Comparison of ENCODE assay signal across 1 cellular context in the genomic region with DNA sequence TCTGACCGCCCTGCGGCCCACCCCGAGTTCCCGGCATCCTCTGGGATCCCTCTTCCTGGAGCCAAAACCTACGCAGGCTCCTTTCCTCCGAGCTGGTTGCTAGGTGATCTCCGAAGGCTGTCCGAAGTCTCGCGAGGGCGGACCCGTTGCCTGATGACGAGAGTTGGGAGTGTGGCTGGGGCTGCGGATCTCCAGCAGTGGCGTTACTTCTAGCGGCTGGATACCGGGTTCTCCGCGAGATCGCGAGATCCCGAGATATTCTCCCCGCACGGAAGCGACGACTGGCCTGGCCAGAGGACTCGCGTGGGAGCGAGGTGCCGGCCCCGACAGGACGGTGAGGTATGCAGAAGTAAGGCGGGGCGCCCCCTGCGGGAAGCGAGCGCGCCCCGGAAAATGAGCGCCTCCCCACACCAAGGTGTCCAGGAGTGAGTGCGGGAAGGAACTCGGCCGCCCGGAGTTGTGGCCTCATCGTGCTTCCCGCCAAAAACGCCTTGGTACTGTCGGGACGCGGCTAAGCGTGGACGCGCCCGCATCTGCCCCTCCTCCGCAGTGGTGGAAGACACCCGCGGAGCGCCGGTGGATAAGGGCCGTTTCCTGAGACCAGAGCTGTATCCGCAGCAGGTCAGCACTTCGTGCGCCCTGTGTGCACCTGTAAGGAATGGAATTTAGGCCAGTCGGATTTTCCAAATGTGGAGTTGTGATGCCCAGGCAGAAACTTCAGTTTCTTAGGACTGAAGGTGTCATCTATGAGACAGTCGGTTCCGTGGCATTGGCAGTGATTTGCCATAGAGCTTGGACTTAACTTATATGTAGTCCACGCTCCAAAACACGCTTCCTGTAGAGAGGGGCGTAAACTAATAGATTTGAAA.
TF ChIP-seq lines count a peak whose summit lies in the region.

A gene (plus strand): TSS at position 146 of the 869 bp plus-strand sequence. CDS start 1,426 bp downstream, outside the sequence.

TF ChIP-seq in HepG2, 621 proteins besides CTCF, POLR2A, EP300 and RAD21 (continued from another document and continues in another):
- TF ChIP-seq, protein P1, sequence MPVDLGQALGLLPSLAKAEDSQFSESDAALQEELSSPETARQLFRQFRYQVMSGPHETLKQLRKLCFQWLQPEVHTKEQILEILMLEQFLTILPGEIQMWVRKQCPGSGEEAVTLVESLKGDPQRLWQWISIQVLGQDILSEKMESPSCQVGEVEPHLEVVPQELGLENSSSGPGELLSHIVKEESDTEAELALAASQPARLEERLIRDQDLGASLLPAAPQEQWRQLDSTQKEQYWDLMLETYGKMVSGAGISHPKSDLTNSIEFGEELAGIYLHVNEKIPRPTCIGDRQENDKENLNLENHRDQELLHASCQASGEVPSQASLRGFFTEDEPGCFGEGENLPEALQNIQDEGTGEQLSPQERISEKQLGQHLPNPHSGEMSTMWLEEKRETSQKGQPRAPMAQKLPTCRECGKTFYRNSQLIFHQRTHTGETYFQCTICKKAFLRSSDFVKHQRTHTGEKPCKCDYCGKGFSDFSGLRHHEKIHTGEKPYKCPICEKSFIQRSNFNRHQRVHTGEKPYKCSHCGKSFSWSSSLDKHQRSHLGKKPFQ (CRISPR knock-in tag; IDR thresholded peaks at IDR 0.05; ENCODE audit: insufficient replicate concordance) = peak; percentile 85
- TF ChIP-seq, protein P2, sequence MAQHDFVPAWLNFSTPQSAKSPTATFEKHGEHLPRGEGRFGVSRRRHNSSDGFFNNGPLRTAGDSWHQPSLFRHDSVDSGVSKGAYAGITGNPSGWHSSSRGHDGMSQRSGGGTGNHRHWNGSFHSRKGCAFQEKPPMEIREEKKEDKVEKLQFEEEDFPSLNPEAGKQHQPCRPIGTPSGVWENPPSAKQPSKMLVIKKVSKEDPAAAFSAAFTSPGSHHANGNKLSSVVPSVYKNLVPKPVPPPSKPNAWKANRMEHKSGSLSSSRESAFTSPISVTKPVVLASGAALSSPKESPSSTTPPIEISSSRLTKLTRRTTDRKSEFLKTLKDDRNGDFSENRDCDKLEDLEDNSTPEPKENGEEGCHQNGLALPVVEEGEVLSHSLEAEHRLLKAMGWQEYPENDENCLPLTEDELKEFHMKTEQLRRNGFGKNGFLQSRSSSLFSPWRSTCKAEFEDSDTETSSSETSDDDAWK (CRISPR knock-in tag; IDR thresholded peaks at IDR 0.05) = no peak
- no peak for TF ChIP-seq PHF5A (CRISPR knock-in tag; IDR thresholded peaks at IDR 0.05; ENCODE audit: low read depth, unreplicated experiment)
- TF ChIP-seq NR3C1 (CRISPR knock-in tag; IDR thresholded peaks at IDR 0.05) = no peak
- TF ChIP-seq IRF2 (CRISPR knock-in tag; IDR thresholded peaks at IDR 0.05) = no peak; the same call in 1 of the 2 replicates
- 0 out of 2 replicates have a peak, but pooled peaks have one; percentile 28 for TF ChIP-seq ZNF331 (CRISPR knock-in tag; IDR thresholded peaks at IDR 0.05)
- peak; percentile 52; the same call in 1 of the 2 replicates for TF ChIP-seq BORCS8-MEF2B (CRISPR knock-in tag; IDR thresholded peaks at IDR 0.05)
- TF ChIP-seq, protein P3, sequence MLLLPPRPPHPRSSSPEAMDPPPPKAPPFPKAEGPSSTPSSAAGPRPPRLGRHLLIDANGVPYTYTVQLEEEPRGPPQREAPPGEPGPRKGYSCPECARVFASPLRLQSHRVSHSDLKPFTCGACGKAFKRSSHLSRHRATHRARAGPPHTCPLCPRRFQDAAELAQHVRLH (CRISPR knock-in tag; IDR thresholded peaks at IDR 0.05; ENCODE audit: borderline replicate concordance, low read depth) = peak; percentile 79; the same call in 1 of the 2 replicates
- TF ChIP-seq KAT8 (CRISPR knock-in tag; IDR thresholded peaks at IDR 0.05) = peak; percentile 78
- TF ChIP-seq, protein P4, sequence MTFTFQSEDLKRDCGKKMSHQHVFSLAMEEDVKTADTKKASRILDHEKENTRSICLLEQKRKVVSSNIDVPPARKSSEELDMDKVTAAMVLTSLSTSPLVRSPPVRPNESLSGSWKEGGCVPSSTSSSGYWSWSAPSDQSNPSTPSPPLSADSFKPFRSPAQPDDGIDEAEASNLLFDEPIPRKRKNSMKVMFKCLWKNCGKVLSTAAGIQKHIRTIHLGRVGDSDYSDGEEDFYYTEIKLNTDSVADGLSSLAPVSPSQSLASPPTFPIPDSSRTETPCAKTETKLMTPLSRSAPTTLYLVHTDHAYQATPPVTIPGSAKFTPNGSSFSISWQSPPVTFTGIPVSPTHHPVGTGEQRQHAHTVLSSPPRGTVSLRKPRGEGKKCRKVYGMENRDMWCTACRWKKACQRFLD (CRISPR knock-in tag; IDR thresholded peaks at IDR 0.05; ENCODE audit: borderline replicate concordance) = peak; percentile 96
- peak; percentile 64 for TF ChIP-seq SMAD3 (CRISPR knock-in tag; IDR thresholded peaks at IDR 0.05)
- no peak for TF ChIP-seq ZFP41 (CRISPR knock-in tag; IDR thresholded peaks at IDR 0.05; ENCODE audit: borderline replicate concordance)
- TF ChIP-seq KLF9 (CRISPR knock-in tag; IDR thresholded peaks at IDR 0.05; ENCODE audit: low read depth) = no peak
- TF ChIP-seq ZNF12 (CRISPR knock-in tag; IDR thresholded peaks at IDR 0.05) = no peak
- peak; percentile 73 for TF ChIP-seq HOXA3 (CRISPR knock-in tag; IDR thresholded peaks at IDR 0.05)
- TF ChIP-seq FLYWCH1 (CRISPR knock-in tag; IDR thresholded peaks at IDR 0.05) = 0 out of 2 replicates have a peak, but pooled peaks have one; percentile 50
- peak; percentile 96 for TF ChIP-seq NRL (CRISPR knock-in tag; IDR thresholded peaks at IDR 0.05; ENCODE audit: borderline replicate concordance)
- TF ChIP-seq, protein P5, sequence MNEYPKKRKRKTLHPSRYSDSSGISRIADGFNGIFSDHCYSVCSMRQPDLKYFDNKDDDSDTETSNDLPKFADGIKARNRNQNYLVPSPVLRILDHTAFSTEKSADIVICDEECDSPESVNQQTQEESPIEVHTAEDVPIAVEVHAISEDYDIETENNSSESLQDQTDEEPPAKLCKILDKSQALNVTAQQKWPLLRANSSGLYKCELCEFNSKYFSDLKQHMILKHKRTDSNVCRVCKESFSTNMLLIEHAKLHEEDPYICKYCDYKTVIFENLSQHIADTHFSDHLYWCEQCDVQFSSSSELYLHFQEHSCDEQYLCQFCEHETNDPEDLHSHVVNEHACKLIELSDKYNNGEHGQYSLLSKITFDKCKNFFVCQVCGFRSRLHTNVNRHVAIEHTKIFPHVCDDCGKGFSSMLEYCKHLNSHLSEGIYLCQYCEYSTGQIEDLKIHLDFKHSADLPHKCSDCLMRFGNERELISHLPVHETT (CRISPR knock-in tag; conservative IDR thresholded peaks at IDR 0.05) = no peak; the same call in 1 of the 2 replicates
- no peak for TF ChIP-seq RORA (CRISPR knock-in tag; IDR thresholded peaks at IDR 0.05)
- no peak for TF ChIP-seq SRF (IDR thresholded peaks at IDR 0.05; ENCODE audit: low read depth, low read length)
- TF ChIP-seq, protein P6, sequence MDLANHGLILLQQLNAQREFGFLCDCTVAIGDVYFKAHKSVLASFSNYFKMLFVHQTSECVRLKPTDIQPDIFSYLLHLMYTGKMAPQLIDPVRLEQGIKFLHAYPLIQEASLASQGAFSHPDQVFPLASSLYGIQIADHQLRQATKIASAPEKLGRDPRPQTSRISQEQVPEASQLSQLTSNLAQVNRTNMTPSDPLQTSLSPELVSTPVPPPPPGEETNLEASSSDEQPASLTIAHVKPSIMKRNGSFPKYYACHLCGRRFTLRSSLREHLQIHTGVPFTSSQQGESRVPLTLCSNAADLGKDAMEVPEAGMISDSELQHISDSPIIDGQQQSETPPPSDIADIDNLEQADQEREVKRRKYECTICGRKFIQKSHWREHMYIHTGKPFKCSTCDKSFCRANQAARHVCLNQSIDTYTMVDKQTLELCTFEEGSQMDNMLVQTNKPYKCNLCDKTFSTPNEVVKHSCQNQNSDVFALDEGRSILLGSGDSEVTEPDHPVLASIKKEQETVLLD (CRISPR knock-in tag; IDR thresholded peaks at IDR 0.05; ENCODE audit: low read depth) = peak; percentile 40; the same call in 1 of the 2 replicates
- TF ChIP-seq PPARG (CRISPR knock-in tag; conservative IDR thresholded peaks at IDR 0.05) = 0 out of 2 replicates have a peak, but pooled peaks have one; percentile 12
- TF ChIP-seq ZNF33A (CRISPR knock-in tag; IDR thresholded peaks at IDR 0.05; ENCODE audit: borderline replicate concordance) = no peak
- TF ChIP-seq NR2F1 (CRISPR knock-in tag; IDR thresholded peaks at IDR 0.05) = 0 out of 4 replicates have a peak, but pooled peaks of 1 of the 2 experiments have one; percentile 30
- no peak for TF ChIP-seq ZNF382 (CRISPR knock-in tag; IDR thresholded peaks at IDR 0.05; ENCODE audit: borderline replicate concordance)
- no peak; the same call in 1 of the 2 replicates for TF ChIP-seq ZNF232 (CRISPR knock-in tag; IDR thresholded peaks at IDR 0.05; ENCODE audit: borderline replicate concordance)
- no peak for TF ChIP-seq ZNF180 (CRISPR knock-in tag; IDR thresholded peaks at IDR 0.05; ENCODE audit: borderline replicate concordance, low read depth)
- TF ChIP-seq RBFOX2 (IDR thresholded peaks at IDR 0.05; ENCODE audit: low read depth, low read length) = peak; percentile 94
- TF ChIP-seq CAMTA2 (CRISPR knock-in tag; IDR thresholded peaks at IDR 0.05; ENCODE audit: borderline replicate concordance) = peak; percentile 8; the same call in 1 of the 2 replicates
- TF ChIP-seq NFYB (CRISPR knock-in tag; IDR thresholded peaks at IDR 0.05) = 0 out of 2 replicates have a peak, but pooled peaks have one; percentile 2
- TF ChIP-seq, protein P7, sequence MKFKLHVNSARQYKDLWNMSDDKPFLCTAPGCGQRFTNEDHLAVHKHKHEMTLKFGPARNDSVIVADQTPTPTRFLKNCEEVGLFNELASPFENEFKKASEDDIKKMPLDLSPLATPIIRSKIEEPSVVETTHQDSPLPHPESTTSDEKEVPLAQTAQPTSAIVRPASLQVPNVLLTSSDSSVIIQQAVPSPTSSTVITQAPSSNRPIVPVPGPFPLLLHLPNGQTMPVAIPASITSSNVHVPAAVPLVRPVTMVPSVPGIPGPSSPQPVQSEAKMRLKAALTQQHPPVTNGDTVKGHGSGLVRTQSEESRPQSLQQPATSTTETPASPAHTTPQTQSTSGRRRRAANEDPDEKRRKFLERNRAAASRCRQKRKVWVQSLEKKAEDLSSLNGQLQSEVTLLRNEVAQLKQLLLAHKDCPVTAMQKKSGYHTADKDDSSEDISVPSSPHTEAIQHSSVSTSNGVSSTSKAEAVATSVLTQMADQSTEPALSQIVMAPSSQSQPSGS (CRISPR knock-in tag; IDR thresholded peaks at IDR 0.05) = peak; percentile 57; the same call in 1 of the 2 replicates
- TF ChIP-seq HNRNPLL (IDR thresholded peaks at IDR 0.05; ENCODE audit: low read depth, low read length, poor library complexity, severe bottlenecking) = peak; percentile 70
- TF ChIP-seq SMC3 (IDR thresholded peaks at IDR 0.05; ENCODE audit: low read length) = no peak
- TF ChIP-seq HOXA5 (CRISPR knock-in tag; IDR thresholded peaks at IDR 0.05) = 0 out of 2 replicates have a peak, but pooled peaks have one; percentile 25
- TF ChIP-seq SRY (CRISPR knock-in tag; IDR thresholded peaks at IDR 0.05) = peak; percentile 97
- peak; percentile 96 for TF ChIP-seq CHD2 (IDR thresholded peaks at IDR 0.05; ENCODE audit: low read depth, low read length)
- no peak; the same call in 1 of the 2 replicates for TF ChIP-seq ZNF773 (CRISPR knock-in tag; IDR thresholded peaks at IDR 0.05; ENCODE audit: borderline replicate concordance)
- TF ChIP-seq KAT2B (IDR thresholded peaks at IDR 0.05; ENCODE audit: borderline replicate concordance, low read depth, low read length) = no peak
- 0 out of 2 replicates have a peak, but pooled peaks have one; percentile 13 for TF ChIP-seq RARA (CRISPR knock-in tag; IDR thresholded peaks at IDR 0.05)
- TF ChIP-seq, protein P8, sequence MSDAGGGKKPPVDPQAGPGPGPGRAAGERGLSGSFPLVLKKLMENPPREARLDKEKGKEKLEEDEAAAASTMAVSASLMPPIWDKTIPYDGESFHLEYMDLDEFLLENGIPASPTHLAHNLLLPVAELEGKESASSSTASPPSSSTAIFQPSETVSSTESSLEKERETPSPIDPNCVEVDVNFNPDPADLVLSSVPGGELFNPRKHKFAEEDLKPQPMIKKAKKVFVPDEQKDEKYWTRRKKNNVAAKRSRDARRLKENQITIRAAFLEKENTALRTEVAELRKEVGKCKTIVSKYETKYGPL (CRISPR knock-in tag; IDR thresholded peaks at IDR 0.05) = no peak
- TF ChIP-seq ZMYM2 (CRISPR knock-in tag; IDR thresholded peaks at IDR 0.05) = peak; percentile 63; the same call in 1 of the 2 replicates
- TF ChIP-seq MYC (CRISPR knock-in tag; IDR thresholded peaks at IDR 0.05; ENCODE audit: borderline replicate concordance) = peak; percentile 79
- peak; percentile 67 for TF ChIP-seq GATAD1 (CRISPR knock-in tag; IDR thresholded peaks at IDR 0.05)
- no peak for TF ChIP-seq SIN3B (IDR thresholded peaks at IDR 0.05; ENCODE audit: low read length)
- no peak for TF ChIP-seq SP5 (CRISPR knock-in tag; IDR thresholded peaks at IDR 0.05; ENCODE audit: borderline replicate concordance, low read depth)
- no peak for TF ChIP-seq MAFG (CRISPR knock-in tag; IDR thresholded peaks at IDR 0.05)
- TF ChIP-seq, protein P9, sequence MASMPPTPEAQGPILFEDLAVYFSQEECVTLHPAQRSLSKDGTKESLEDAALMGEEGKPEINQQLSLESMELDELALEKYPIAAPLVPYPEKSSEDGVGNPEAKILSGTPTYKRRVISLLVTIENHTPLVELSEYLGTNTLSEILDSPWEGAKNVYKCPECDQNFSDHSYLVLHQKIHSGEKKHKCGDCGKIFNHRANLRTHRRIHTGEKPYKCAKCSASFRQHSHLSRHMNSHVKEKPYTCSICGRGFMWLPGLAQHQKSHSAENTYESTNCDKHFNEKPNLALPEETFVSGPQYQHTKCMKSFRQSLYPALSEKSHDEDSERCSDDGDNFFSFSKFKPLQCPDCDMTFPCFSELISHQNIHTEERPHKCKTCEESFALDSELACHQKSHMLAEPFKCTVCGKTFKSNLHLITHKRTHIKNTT (CRISPR knock-in tag; IDR thresholded peaks at IDR 0.05) = no peak
- peak; percentile 90 for TF ChIP-seq ZNF761 (CRISPR knock-in tag; conservative IDR thresholded peaks at IDR 0.05)
- 0 out of 2 replicates have a peak, but pooled peaks have one; percentile 64 for TF ChIP-seq ZNF558 (CRISPR knock-in tag; IDR thresholded peaks at IDR 0.05; ENCODE audit: borderline replicate concordance)
- peak; percentile 32; the same call in 1 of the 2 replicates for TF ChIP-seq FOXO1 (CRISPR knock-in tag; IDR thresholded peaks at IDR 0.05)
- TF ChIP-seq, protein P10, sequence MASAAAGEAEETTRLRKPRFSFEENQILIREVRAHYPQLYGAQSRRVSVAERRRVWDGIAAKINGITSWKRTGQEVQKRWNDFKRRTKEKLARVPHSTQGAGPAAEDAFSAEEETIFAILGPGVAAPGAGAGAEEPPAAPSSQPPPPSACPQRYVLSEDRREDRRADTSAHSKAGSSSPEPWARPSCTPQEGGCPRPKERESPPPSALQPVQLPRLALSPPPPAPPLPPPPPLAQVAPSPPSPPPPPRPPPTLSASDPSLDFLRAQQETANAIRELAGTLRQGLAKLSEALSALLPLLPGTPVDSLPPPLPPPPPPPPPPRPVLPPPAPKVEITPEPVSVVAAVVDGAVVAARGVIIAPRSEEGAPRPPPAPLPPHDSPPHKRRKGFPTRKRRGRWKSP (CRISPR knock-in tag; IDR thresholded peaks at IDR 0.05) = peak; percentile 82
- no peak for TF ChIP-seq KDM4B (CRISPR knock-in tag; IDR thresholded peaks at IDR 0.05)
- no peak for TF ChIP-seq SP140L (CRISPR knock-in tag; IDR thresholded peaks at IDR 0.05; ENCODE audit: borderline replicate concordance)
- 0 out of 2 replicates have a peak, but pooled peaks have one; percentile 12 for TF ChIP-seq NKX3-1 (CRISPR knock-in tag; IDR thresholded peaks at IDR 0.05)
- TF ChIP-seq, protein P11, sequence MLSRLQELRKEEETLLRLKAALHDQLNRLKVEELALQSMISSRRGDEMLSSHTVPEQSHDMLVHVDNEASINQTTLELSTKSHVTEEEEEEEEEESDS (CRISPR knock-in tag; IDR thresholded peaks at IDR 0.05; ENCODE audit: borderline replicate concordance) = no peak
- TF ChIP-seq ZFP37 (CRISPR knock-in tag; IDR thresholded peaks at IDR 0.05; ENCODE audit: borderline replicate concordance) = no peak
- TF ChIP-seq ZNF780A (CRISPR knock-in tag; IDR thresholded peaks at IDR 0.05) = no peak
